ENCODE assay signal across 1 cellular context in the genomic region with DNA sequence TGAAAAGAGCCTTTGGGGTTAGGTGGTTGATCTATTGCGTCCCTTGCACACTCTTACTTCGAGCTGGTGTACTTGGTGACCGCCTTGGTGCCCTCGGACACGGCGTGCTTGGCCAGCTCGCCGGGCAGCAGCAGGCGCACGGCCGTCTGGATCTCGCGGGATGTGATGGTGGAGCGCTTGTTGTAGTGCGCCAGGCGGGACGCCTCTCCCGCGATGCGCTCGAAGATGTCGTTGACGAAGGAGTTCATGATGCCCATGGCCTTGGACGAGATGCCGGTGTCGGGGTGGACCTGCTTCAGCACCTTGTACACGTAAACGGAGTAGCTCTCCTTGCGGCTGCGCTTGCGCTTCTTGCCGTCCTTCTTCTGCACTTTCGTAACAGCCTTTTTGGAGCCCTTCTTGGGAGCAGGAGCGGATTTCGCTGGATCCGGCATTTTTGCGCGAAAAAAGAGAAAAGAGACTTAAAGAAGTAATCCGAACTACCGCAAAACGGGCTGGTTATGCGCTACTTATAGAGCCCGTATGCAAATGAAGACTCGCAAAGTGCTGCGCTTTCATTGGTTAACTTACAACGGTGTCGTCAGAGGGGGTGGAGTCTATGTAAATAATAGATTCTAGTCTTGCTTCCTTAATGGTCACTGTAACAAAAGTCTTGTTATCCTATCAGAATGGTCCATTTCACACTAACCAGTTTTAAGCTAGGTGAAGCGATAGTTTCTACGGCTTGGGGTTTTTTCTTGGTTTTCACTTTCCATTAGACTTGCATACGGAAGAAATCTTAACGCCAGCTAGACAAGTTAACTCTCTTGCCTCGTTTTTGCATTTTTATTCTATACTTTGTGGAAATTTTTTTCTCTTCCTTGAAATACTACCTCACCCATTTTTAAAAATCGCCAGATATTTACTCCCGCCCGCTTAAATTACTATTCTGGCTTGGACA.
A peak's percentile ranks its signal among the peaks of the same experiment; 100 is the strongest.
TF ChIP-seq lines count a peak whose summit lies in the region.

No MANE protein-coding gene starts in this region.

TF ChIP-seq in WTC11, 78 proteins besides CTCF, POLR2A, EP300 and RAD21 (continued from another document):
- TF ChIP-seq, protein P1, sequence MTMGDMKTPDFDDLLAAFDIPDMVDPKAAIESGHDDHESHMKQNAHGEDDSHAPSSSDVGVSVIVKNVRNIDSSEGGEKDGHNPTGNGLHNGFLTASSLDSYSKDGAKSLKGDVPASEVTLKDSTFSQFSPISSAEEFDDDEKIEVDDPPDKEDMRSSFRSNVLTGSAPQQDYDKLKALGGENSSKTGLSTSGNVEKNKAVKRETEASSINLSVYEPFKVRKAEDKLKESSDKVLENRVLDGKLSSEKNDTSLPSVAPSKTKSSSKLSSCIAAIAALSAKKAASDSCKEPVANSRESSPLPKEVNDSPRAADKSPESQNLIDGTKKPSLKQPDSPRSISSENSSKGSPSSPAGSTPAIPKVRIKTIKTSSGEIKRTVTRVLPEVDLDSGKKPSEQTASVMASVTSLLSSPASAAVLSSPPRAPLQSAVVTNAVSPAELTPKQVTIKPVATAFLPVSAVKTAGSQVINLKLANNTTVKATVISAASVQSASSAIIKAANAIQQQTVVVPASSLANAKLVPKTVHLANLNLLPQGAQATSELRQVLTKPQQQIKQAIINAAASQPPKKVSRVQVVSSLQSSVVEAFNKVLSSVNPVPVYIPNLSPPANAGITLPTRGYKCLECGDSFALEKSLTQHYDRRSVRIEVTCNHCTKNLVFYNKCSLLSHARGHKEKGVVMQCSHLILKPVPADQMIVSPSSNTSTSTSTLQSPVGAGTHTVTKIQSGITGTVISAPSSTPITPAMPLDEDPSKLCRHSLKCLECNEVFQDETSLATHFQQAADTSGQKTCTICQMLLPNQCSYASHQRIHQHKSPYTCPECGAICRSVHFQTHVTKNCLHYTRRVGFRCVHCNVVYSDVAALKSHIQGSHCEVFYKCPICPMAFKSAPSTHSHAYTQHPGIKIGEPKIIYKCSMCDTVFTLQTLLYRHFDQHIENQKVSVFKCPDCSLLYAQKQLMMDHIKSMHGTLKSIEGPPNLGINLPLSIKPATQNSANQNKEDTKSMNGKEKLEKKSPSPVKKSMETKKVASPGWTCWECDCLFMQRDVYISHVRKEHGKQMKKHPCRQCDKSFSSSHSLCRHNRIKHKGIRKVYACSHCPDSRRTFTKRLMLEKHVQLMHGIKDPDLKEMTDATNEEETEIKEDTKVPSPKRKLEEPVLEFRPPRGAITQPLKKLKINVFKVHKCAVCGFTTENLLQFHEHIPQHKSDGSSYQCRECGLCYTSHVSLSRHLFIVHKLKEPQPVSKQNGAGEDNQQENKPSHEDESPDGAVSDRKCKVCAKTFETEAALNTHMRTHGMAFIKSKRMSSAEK (CRISPR knock-in tag; IDR thresholded peaks at IDR 0.05; ENCODE audit: borderline replicate concordance) = peak; percentile 97
- TF ChIP-seq NFYB (CRISPR knock-in tag; conservative IDR thresholded peaks at IDR 0.05; ENCODE audit: low read depth) (peak; percentile 47; the same call in 1 of the 2 replicates), NFATC4 (CRISPR knock-in tag; IDR thresholded peaks at IDR 0.05) (peak; percentile 97), TEAD1 (CRISPR knock-in tag; IDR thresholded peaks at IDR 0.05) (0 out of 2 replicates have a peak, but pooled peaks have one; percentile 31)
- TF ChIP-seq, protein P2, sequence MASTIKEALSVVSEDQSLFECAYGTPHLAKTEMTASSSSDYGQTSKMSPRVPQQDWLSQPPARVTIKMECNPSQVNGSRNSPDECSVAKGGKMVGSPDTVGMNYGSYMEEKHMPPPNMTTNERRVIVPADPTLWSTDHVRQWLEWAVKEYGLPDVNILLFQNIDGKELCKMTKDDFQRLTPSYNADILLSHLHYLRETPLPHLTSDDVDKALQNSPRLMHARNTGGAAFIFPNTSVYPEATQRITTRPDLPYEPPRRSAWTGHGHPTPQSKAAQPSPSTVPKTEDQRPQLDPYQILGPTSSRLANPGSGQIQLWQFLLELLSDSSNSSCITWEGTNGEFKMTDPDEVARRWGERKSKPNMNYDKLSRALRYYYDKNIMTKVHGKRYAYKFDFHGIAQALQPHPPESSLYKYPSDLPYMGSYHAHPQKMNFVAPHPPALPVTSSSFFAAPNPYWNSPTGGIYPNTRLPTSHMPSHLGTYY (CRISPR knock-in tag; IDR thresholded peaks at IDR 0.05) = peak; percentile 97
- TF ChIP-seq, protein P3, sequence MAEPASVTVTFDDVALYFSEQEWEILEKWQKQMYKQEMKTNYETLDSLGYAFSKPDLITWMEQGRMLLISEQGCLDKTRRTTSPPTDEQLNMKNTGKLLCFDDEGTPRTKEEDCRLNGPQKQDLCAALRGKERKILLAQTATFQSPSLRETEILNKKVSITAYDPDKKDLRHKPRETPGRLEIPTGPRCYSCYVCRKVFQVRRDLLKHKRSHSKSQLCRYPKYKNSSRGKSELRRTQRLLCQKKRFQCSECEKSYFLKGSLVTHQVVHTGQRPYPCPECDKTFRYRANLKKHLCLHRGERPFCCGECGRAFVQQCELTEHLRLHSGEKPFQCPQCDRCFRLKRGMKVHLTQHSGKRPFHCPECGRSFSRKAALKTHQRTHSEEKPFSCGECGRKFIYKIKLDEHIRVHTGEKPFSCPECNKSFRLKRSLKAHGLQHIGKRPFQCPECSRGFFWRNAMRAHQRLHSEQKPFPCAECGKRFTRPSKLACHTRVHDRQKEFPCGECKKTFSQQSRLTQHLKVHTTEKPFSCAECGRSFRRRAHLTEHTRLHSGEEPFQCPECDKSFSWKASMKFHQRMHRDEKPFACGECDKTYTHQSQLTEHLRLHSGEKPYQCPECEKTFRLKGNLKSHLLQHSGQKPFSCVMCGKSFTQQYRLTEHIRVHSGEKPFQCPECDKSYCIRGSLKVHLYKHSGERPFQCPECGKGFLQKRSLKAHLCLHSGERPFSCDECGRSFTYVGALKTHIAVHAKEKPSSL (CRISPR knock-in tag; conservative IDR thresholded peaks at IDR 0.05) = peak; percentile 94
TF ChIP-seq in WTC11: peak in this region for 13; not testable (repeated sequence) for 65.
